In genomic region chr14:35384386-35385041, GRCh38 we compare ENCODE assay signal across 1 cellular context.
TF ChIP-seq lines count a peak whose summit lies in the region.

No MANE protein-coding gene starts in this region.

TF ChIP-seq in GM12878, 131 proteins besides CTCF, POLR2A, EP300 and RAD21 (continued from another document):
- no peak for TF ChIP-seq RELB (IDR thresholded peaks at IDR 0.05; ENCODE audit: low read depth)
- TF ChIP-seq BCL11A (IDR thresholded peaks at IDR 0.05; ENCODE audit: low read depth, low read length), result no peak
- no peak for TF ChIP-seq MXI1 (IDR thresholded peaks at IDR 0.05; ENCODE audit: low read depth, low read length)
- no peak for TF ChIP-seq ELK1 (IDR thresholded peaks at IDR 0.05; ENCODE audit: low read depth, low read length)
- no peak for TF ChIP-seq SMAD1 (IDR thresholded peaks at IDR 0.05; ENCODE audit: low read depth, partially characterized antibody)
- no peak for TF ChIP-seq POLR2AphosphoS2 (IDR thresholded peaks at IDR 0.05; ENCODE audit: low read depth, low read length)
- TF ChIP-seq CBFB (IDR thresholded peaks at IDR 0.05; ENCODE audit: low read depth), result no peak
- TF ChIP-seq NFYA (IDR thresholded peaks at IDR 0.05; ENCODE audit: borderline replicate concordance, low read depth, low read length), result no peak
- TF ChIP-seq, protein P1, sequence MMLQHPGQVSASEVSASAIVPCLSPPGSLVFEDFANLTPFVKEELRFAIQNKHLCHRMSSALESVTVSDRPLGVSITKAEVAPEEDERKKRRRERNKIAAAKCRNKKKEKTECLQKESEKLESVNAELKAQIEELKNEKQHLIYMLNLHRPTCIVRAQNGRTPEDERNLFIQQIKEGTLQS (IDR thresholded peaks at IDR 0.05; ENCODE audit: borderline replicate concordance, extremely low read depth, low read depth, low read length), result no peak
- no peak for TF ChIP-seq POU2F2 (IDR thresholded peaks at IDR 0.05; ENCODE audit: borderline replicate concordance, low read depth, low read length)
- no peak for TF ChIP-seq EGR1 (IDR thresholded peaks at IDR 0.05; ENCODE audit: borderline replicate concordance in 1 of 2, low read depth in 2 of 2, low read length in 2 of 2)
- TF ChIP-seq MYB (IDR thresholded peaks at IDR 0.05; ENCODE audit: borderline replicate concordance, low read depth, low read length), result no peak
- no peak for TF ChIP-seq BRCA1 (IDR thresholded peaks at IDR 0.05; ENCODE audit: low read depth, low read length)
- TF ChIP-seq EZH2 (IDR thresholded peaks at IDR 0.05; ENCODE audit: borderline replicate concordance, control insufficient read depth, low read depth, low read length), result no peak
